Comparison of ENCODE assay signal across 8 cellular contexts in the genomic region with DNA sequence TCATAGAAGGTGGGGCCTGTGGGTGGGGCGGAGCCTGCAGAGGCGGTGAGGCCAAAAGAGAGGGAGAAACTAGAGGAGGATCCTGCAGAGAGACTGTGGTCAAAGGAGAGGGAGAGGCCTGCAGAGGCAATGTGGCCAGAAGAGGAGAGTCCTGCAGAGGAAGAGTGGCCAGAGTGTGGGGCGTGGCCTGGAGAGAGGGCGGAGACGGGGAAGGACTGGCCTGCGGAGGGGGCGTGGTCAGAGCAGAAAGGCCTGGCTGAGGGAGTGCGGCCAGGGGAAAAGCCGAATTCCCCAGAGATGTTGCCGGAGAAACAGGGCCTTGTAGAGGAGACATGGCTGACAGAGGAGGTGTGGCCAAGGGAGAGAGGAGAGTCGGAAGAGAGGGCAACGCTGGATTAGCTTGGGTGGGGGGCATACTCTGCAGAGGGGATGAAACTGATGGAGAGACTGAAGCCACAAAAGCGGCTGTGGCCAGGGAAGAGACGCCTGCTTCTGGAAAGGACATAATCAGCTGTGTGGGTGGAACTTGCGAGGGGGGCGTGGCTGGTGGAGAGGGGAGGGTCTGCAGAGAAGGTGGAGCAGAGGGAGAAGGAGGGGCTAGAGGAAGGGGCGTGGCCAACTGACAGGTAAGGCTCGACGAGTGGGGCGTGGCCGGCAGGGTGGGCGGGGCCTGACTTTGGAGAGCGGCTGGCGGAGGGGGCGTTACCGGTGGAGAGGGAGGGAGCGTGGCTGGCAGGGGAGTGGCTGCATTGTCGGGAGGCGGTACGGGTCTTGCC. TPM values are rescaled to one million over a fixed set of nuclear protein-coding genes. Genes with fewer than 3 reads are reported as not detected.
DNase-seq lines count a peak whose midpoint lies in the region; ATAC-seq and TF ChIP-seq lines count a peak whose summit lies in the region.

No MANE protein-coding gene starts in this region.

- CTCF ChIA-PET in CD4-positive, alpha-beta T cell (lab: Charles Lee): no interaction called here

- no peaks in the 10 kb centered on the region for H3K9me3 Mint-ChIP-seq in CD4-positive, alpha-beta T cell
- H3K9me3 Mint-ChIP-seq in neural progenitor cell: no peaks in the 10 kb centered on the region
- H3K9me3 Mint-ChIP-seq in stimulated activated naive CD8-positive, alpha-beta T cell treated with anti-CD3 and anti-CD28 coated beads, Interleukin-15, amount 100 ng/mL, for 72 hours: no peaks in the 10 kb centered on the region

- H3K4me1 ChIP-seq in HUES64 (ENCODE audit: insufficient read depth, low read length): 0 out of 2 replicates have a peak, but pooled peaks cover 6% of the 10 kb centered on the region
- peaks cover 11% of the 10 kb centered on the region for H3K4me1 ChIP-seq in neural progenitor cell

- POLR2A ChIA-PET in CD4-positive, alpha-beta T cell (lab: Charles Lee): interaction anchor here (1.1 kb wide), 2 partner anchors 32 to 49 kb away, joined by 3 read pairs; partner anchors contain the start of genes MAP2K7 and SNAPC2

- H3K9ac ChIP-seq in HUES64 (ENCODE audit: low read depth, low read length): no peak overlapping the region
- no peak overlapping the region for H3K9ac ChIP-seq in neural progenitor cell

- peaks cover 63% of the 10 kb centered on the region for H3F3A ChIP-seq in neural progenitor cell (ENCODE audit: low read depth)

- H3K4me3 ChIP-seq in HUES64 (ENCODE audit: low read length) (peak overlapping the region; percentile 33), fibroblast of the aortic adventitia (ENCODE audit: low read depth, low read length) (peak overlapping the region; percentile 61), neural progenitor cell (no peak overlapping the region)

- peaks cover 28% of the 10 kb centered on the region for H3K27me3 ChIP-seq in CD4-positive, alpha-beta T cell (ENCODE audit: control insufficient read depth, insufficient read depth, low read length)
- peaks cover 23% of the 10 kb centered on the region for H3K27me3 ChIP-seq in HUES64 (ENCODE audit: insufficient read depth, low read length)
- H3K27me3 ChIP-seq in neural progenitor cell: peaks cover 20% of the 10 kb centered on the region

- 6% methylated on average over 30 of the region's 30 CpGs for WGBS in HUES64

- H2AFZ ChIP-seq in neural progenitor cell (replicated peaks): no peak overlapping the region

- no peaks in the 10 kb centered on the region for H3K36me3 ChIP-seq in HUES64 (ENCODE audit: insufficient read depth, low read length)
- no peaks in the 10 kb centered on the region for H3K36me3 ChIP-seq in neural progenitor cell

- H3K27ac ChIP-seq in CD4-positive, alpha-beta T cell (ENCODE audit: low read depth, low read length): no peak overlapping the region
- H3K27ac ChIP-seq in HUES64 (ENCODE audit: low read depth, low read length) (peak overlapping the region; percentile 80; the same call in 1 of the 2 replicates), neural progenitor cell (peak overlapping the region; percentile 29)

- H4K20me1 ChIP-seq in neural progenitor cell (ENCODE audit: low read depth): peaks cover 51% of the 10 kb centered on the region

- H3K9me3 ChIP-seq in CD4-positive, alpha-beta T cell (ENCODE audit: control insufficient read depth, low read length): no peaks in the 10 kb centered on the region
- no peaks in the 10 kb centered on the region for H3K9me3 ChIP-seq in HUES64 (ENCODE audit: insufficient read depth, low read depth, low read length)
- H3K9me3 ChIP-seq in neural progenitor cell (ENCODE audit: low read depth): no peaks in the 10 kb centered on the region

- peaks cover 35% of the 10 kb centered on the region for H3K4me1 Mint-ChIP-seq in CD4-positive, alpha-beta T cell (ENCODE audit: low read depth)
- peaks cover 34% of the 10 kb centered on the region for H3K4me1 Mint-ChIP-seq in neural progenitor cell
- H3K4me1 Mint-ChIP-seq in stimulated activated naive CD8-positive, alpha-beta T cell treated with anti-CD3 and anti-CD28 coated beads, Interleukin-15, amount 100 ng/mL, for 72 hours: peaks cover 61% of the 10 kb centered on the region

- H3K79me2 ChIP-seq in neural progenitor cell (ENCODE audit: low read depth): no peaks in the 10 kb centered on the region

- H3K4me2 ChIP-seq in neural progenitor cell: peak overlapping the region; percentile 47

- H3K4me3 Mint-ChIP-seq in CD4-positive, alpha-beta T cell: peak overlapping the region; percentile 57
- H3K4me3 Mint-ChIP-seq in neural progenitor cell: peak overlapping the region; percentile 82
- peak overlapping the region; percentile 65 to 69 for H3K4me3 Mint-ChIP-seq in stimulated activated naive CD8-positive, alpha-beta T cell treated with anti-CD3 and anti-CD28 coated beads, Interleukin-15, amount 100 ng/mL, for 72 hours

- H3K27ac Mint-ChIP-seq in CD4-positive, alpha-beta T cell: peak overlapping the region; percentile 18
- peak overlapping the region; percentile 74 for H3K27ac Mint-ChIP-seq in neural progenitor cell
- peak overlapping the region in 1 of 2 donors; percentile 72 for H3K27ac Mint-ChIP-seq in stimulated activated naive CD8-positive, alpha-beta T cell treated with anti-CD3 and anti-CD28 coated beads, Interleukin-15, amount 100 ng/mL, for 72 hours

- H3K36me3 Mint-ChIP-seq in CD4-positive, alpha-beta T cell (ENCODE audit: low read depth): no peaks in the 10 kb centered on the region
- no peaks in the 10 kb centered on the region for H3K36me3 Mint-ChIP-seq in neural progenitor cell

- DNase-seq in CD4-positive, alpha-beta T cell: peak; percentile 56 to 96 (median 80)
- DNase-seq in SIG-M5 (lab: John Stamatoyannopoulos, UW): peak; percentile 78
- DNase-seq in activated effector memory CD4-positive, alpha-beta T cell treated with Interleukin-2 at 50 U/mL for 16 hours: peak; percentile 53
- peak; percentile 97 for DNase-seq in fibroblast of the aortic adventitia (ENCODE audit: low read depth)
- peak; percentile 99 for DNase-seq in neural progenitor cell (ENCODE audit: low spot score)
- DNase-seq in stimulated activated naive CD8-positive, alpha-beta T cell treated with anti-CD3 and anti-CD28 coated beads, Interleukin-15, amount 100 ng/mL, for 72 hours: peak; percentile 86 to 89

- TF ChIP-seq CTCF in CD4-positive, alpha-beta T cell (IDR thresholded peaks at IDR 0.05): no peak
- TF ChIP-seq CTCF in fibroblast of the aortic adventitia (IDR thresholded peaks at IDR 0.05; ENCODE audit: insufficient read depth, low read length) (no peak), neural progenitor cell (IDR thresholded peaks at IDR 0.05) (no peak)

- intact Hi-C loops in CD4-positive, alpha-beta T cell (cut with DNase I, micrococcal nuclease): loop anchor here in 1 of 2 experiments (2.0 kb wide), 1 partner anchor 31 kb away; the partner anchor contains the start of gene MAP2K7

- peaks cover 34% of the 10 kb centered on the region for H3K27me3 Mint-ChIP-seq in CD4-positive, alpha-beta T cell
- H3K27me3 Mint-ChIP-seq in neural progenitor cell (ENCODE audit: insufficient read depth, low read depth): peaks cover 20% of the 10 kb centered on the region
- H3K27me3 Mint-ChIP-seq in stimulated activated naive CD8-positive, alpha-beta T cell treated with anti-CD3 and anti-CD28 coated beads, Interleukin-15, amount 100 ng/mL, for 72 hours: peaks cover 59% of the 10 kb centered on the region

- peak; percentile 25 for ATAC-seq in CD4-positive, alpha-beta T cell (ENCODE audit: poor library complexity)
- peak; percentile 4 for ATAC-seq in stimulated activated naive CD8-positive, alpha-beta T cell treated with anti-CD3 and anti-CD28 coated beads, Interleukin-15, amount 100 ng/mL, for 72 hours
- no peak for ATAC-seq in HG02588 (IDR thresholded peaks at IDR 0.05; ENCODE audit: unreplicated experiment)

RNA-seq across cellular contexts. Expression of gene PRR36, which starts 2.5 kb away (rescaled TPM):
- under 1 TPM; 0.25 to 0.30 TPM for total RNA-seq in CD4-positive, alpha-beta T cell
- polyA plus RNA-seq in HUES64 (2013, experiment 1 of 2): 12.3 TPM
- 16.3 TPM for polyA plus RNA-seq in HUES64 (2013, experiment 2 of 2)
- total RNA-seq in fibroblast of the aortic adventitia (ENCODE audit: low replicate concordance) (0.09 and 0.90 TPM in 2 replicates), neural progenitor cell (ENCODE audit: low replicate concordance) (0.07 and 2.8 TPM in 2 replicates)

RNA-seq across cellular contexts. Expression of gene LRRC8E, which starts 16.6 kb away (rescaled TPM):
- not detected for total RNA-seq in CD4-positive, alpha-beta T cell
- 1.3 TPM for polyA plus RNA-seq in HUES64 (2013, experiment 1 of 2)
- polyA plus RNA-seq in HUES64 (2013, experiment 2 of 2): 1.4 TPM
- total RNA-seq in fibroblast of the aortic adventitia (ENCODE audit: low replicate concordance): 2.1 and 5.2 TPM in 2 replicates
- 0.65 and 1.2 TPM in 2 replicates for total RNA-seq in neural progenitor cell (ENCODE audit: low replicate concordance)

RNA-seq across cellular contexts. Expression of gene MAP2K7, which starts 32.0 kb away (rescaled TPM):
- total RNA-seq in CD4-positive, alpha-beta T cell: 10 to 100 TPM; 81.7 to 82.3 TPM
- polyA plus RNA-seq in HUES64 (2013, experiment 1 of 2): 29.0 TPM
- 24.5 TPM for polyA plus RNA-seq in HUES64 (2013, experiment 2 of 2)
- total RNA-seq in fibroblast of the aortic adventitia (ENCODE audit: low replicate concordance): 3.4 and 10.2 TPM in 2 replicates
- 14.4 and 20.7 TPM in 2 replicates for total RNA-seq in neural progenitor cell (ENCODE audit: low replicate concordance)

RNA-seq across cellular contexts. Expression of gene EVI5L, which starts 41.7 kb away (rescaled TPM):
- total RNA-seq in CD4-positive, alpha-beta T cell: 1 to 10 TPM; 5.2 to 6.0 TPM
- polyA plus RNA-seq in HUES64 (2013, experiment 1 of 2): 5.0 TPM
- 6.6 TPM for polyA plus RNA-seq in HUES64 (2013, experiment 2 of 2)
- total RNA-seq in fibroblast of the aortic adventitia (ENCODE audit: low replicate concordance): 16.6 and 22.3 TPM in 2 replicates
- 4.1 and 13.5 TPM in 2 replicates for total RNA-seq in neural progenitor cell (ENCODE audit: low replicate concordance)

RNA-seq across cellular contexts. Expression of gene TGFBR3L, which starts 42.9 kb away (rescaled TPM):
- total RNA-seq in CD4-positive, alpha-beta T cell: 1 to 10 TPM; 1.1 to 1.2 TPM
- polyA plus RNA-seq in HUES64 (2013, experiment 1 of 2): 0.40 TPM
- 1.5 TPM for polyA plus RNA-seq in HUES64 (2013, experiment 2 of 2)
- total RNA-seq in fibroblast of the aortic adventitia (ENCODE audit: low replicate concordance): 0.99 and 1.3 TPM in 2 replicates
- total RNA-seq in neural progenitor cell (ENCODE audit: low replicate concordance): 0.99 and 1.8 TPM in 2 replicates
